ENCODE assay signal across 12 cellular contexts in the genomic region with DNA sequence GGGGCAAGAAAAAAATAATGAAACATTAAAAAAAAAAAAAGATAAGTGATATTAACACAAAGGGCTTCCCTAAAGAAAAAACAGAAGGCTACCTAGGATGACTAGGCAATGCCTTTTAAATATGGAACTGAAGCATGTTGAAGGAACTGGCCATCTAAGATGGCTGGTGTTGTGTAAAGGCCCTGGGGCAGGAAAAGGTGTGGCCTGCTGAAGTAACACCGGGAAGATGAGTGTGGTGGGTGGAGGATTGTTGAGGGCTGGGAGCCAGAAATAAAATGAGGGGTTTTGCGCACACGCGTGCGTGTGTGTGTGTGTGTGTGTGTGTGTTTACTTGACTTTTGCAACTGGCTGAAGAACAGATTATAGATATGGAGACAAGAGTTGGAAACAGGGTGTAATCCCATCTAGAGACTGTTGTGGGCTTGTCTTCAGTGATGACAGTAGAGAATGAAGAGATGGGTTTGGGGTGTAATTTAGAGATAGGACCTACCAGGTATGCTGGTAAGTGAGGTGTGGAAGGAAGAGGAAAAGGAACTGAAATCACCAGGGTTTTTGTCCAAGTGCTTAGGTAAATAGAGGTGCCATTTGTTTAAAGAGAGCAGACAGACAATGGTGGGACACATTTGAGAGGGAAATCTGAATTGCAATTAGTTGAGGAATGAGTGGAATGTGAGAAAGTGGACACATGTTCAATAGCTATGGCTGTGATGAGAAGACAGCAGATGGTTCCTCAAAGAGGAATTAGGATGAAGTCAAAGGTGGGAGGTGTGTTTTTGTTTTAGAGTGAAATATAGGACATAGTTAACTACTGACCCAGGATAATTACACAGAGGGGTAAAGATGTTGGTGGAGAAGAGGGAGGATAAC. TPM values are rescaled to one million over a fixed set of nuclear protein-coding genes. Genes with fewer than 3 reads are reported as not detected.
DNase-seq lines count a peak whose midpoint lies in the region; ATAC-seq, FAIRE-seq and TF ChIP-seq lines count a peak whose summit lies in the region.
"Had no signal": no experiment of that assay in that cellular context is flagged by ENCODE, and none has a peak within 500 bp of the region (broad histone marks: within the 10 kb centered on the region; RNA-seq: fewer than 3 reads in every experiment).

No MANE protein-coding gene starts in this region.

- H4K20me1 ChIP-seq in keratinocyte (ENCODE audit: control insufficient read depth, extremely low read depth, insufficient read depth, low read length), result peaks cover 10% of the 10 kb centered on the region

- H3K4me2 ChIP-seq in keratinocyte (ENCODE audit: control insufficient read depth, extremely low read depth, insufficient read depth, low read depth, low read length), result no peak overlapping the region
- H3K4me2 ChIP-seq: KMS-11 had no signal

- no peaks in the 10 kb centered on the region for H3K27me3 Mint-ChIP-seq in natural killer cell treated with Interleukin-12 subunit alpha and Interleukin-12 subunit beta and Interleukin-15 and Interleukin-18, amount 100 ng/mL, for 72 hours
- H3K27me3 Mint-ChIP-seq in natural killer cell (ENCODE audit: low read depth in 2 of 2) (no peaks in the 10 kb centered on the region), T-cell (no peaks in the 10 kb centered on the region)
- H3K27me3 Mint-ChIP-seq: brain had no signal

- peak overlapping the region; percentile 1 for H3K4me3 Mint-ChIP-seq in natural killer cell treated with Interleukin-12 subunit alpha and Interleukin-12 subunit beta and Interleukin-15 and Interleukin-18, amount 100 ng/mL, for 72 hours
- H3K4me3 Mint-ChIP-seq in natural killer cell (no peak overlapping the region), T-cell (peak overlapping the region in 1 of 3 donors; percentile 5)
- H3K4me3 Mint-ChIP-seq: brain had no signal

- peaks cover 39% of the 10 kb centered on the region for H3K36me3 Mint-ChIP-seq in natural killer cell treated with Interleukin-12 subunit alpha and Interleukin-12 subunit beta and Interleukin-15 and Interleukin-18, amount 100 ng/mL, for 72 hours
- H3K36me3 Mint-ChIP-seq in natural killer cell, result no peaks in the 10 kb centered on the region
- H3K36me3 Mint-ChIP-seq in T-cell, result peaks cover 64% of the 10 kb centered on the region

- H3K9me3 ChIP-seq in keratinocyte (ENCODE audit: control insufficient read depth, low read depth, low read length), result no peaks in the 10 kb centered on the region
- H3K9me3 ChIP-seq: HAP-1, mucosa of descending colon had no signal

- H3K9me3 Mint-ChIP-seq in natural killer cell treated with Interleukin-12 subunit alpha and Interleukin-12 subunit beta and Interleukin-15 and Interleukin-18, amount 100 ng/mL, for 72 hours, result no peaks in the 10 kb centered on the region
- H3K9me3 Mint-ChIP-seq in natural killer cell (no peaks in the 10 kb centered on the region), T-cell (no peaks in the 10 kb centered on the region)

- dilution Hi-C loops in keratinocyte (cut with MboI; ENCODE audit: extremely low pct_ligation_motif_present, low sequenced_read_pairs), result loop anchor here (25.0 kb wide), 1 partner anchor 105 kb away; no protein-coding TSS in a partner anchor

- H3K27ac Mint-ChIP-seq in natural killer cell treated with Interleukin-12 subunit alpha and Interleukin-12 subunit beta and Interleukin-15 and Interleukin-18, amount 100 ng/mL, for 72 hours, result peak overlapping the region; percentile 2 to 5
- peak overlapping the region in 1 of 2 donors; percentile 39 for H3K27ac Mint-ChIP-seq in natural killer cell
- peak overlapping the region; percentile 42 to 61 for H3K27ac Mint-ChIP-seq in T-cell

- no peak overlapping the region for H3K9ac ChIP-seq in keratinocyte (ENCODE audit: control insufficient read depth, extremely low read depth, insufficient read depth, low read length)
- H3K9ac ChIP-seq: KMS-11 had no signal

- no peak overlapping the region for H3K27ac ChIP-seq in keratinocyte (ENCODE audit: control insufficient read depth, insufficient read depth, low read length)
- H3K27ac ChIP-seq: KMS-11 had no signal

- H3K79me2 ChIP-seq in keratinocyte (ENCODE audit: control insufficient read depth, insufficient read depth, low read length), result peaks cover 80% of the 10 kb centered on the region

- ATAC-seq in natural killer cell treated with Interleukin-12 subunit alpha and Interleukin-12 subunit beta and Interleukin-15 and Interleukin-18, amount 100 ng/mL, for 72 hours, result no peak
- ATAC-seq in natural killer cell (no peak), T-cell (replicated peaks in 1 of 4) (no peak), GM21367 (IDR thresholded peaks at IDR 0.05; ENCODE audit: unreplicated experiment) (no peak), GM21515 (IDR thresholded peaks at IDR 0.05; ENCODE audit: unreplicated experiment) (no peak)
- ATAC-seq: mucosa of descending colon had no signal

- TF ChIP-seq CTCF in natural killer cell (IDR thresholded peaks at IDR 0.05) (no peak), keratinocyte (optimal IDR thresholded peaks at IDR 0.05 in 1 of 3, IDR thresholded peaks at IDR 0.05 in 1 of 3, conservative IDR thresholded peaks at IDR 0.05 in 1 of 3; ENCODE audit: extremely low read depth in 1 of 3, insufficient read depth in 2 of 3, low read length in 3 of 3) (no peak)

- no peak overlapping the region for H2AFZ ChIP-seq in keratinocyte (ENCODE audit: control insufficient read depth, low read length)

- H3K4me3 ChIP-seq in keratinocyte (ENCODE audit: control insufficient read depth in 2 of 3, extremely low read depth in 1 of 3, insufficient read depth in 2 of 3, low read depth in 1 of 3, low read length in 3 of 3), result no peak overlapping the region
- H3K4me3 ChIP-seq: HAP-1, mucosa of descending colon had no signal

- H3K36me3 ChIP-seq in keratinocyte (ENCODE audit: control insufficient read depth in 2 of 2, extremely low read depth in 1 of 2, insufficient read depth in 2 of 2, low read length in 2 of 2), result peaks cover 11 to 17% of the 10 kb centered on the region in 2 experiments

- no peaks in the 10 kb centered on the region for H3K27me3 ChIP-seq in keratinocyte (ENCODE audit: control insufficient read depth, extremely low read depth, insufficient read depth, low read length)

- peaks cover 4% of the 10 kb centered on the region for H3K4me1 ChIP-seq in keratinocyte (ENCODE audit: control insufficient read depth, extremely low read depth, insufficient read depth, low read length)

- CTCF ChIA-PET in T-cell (lab: Charles Lee), result no interaction called here

- peaks cover 41 to 57% of the 10 kb centered on the region in 2 donors for H3K4me1 Mint-ChIP-seq in natural killer cell treated with Interleukin-12 subunit alpha and Interleukin-12 subunit beta and Interleukin-15 and Interleukin-18, amount 100 ng/mL, for 72 hours (ENCODE audit: low read depth in 2 of 2)
- H3K4me1 Mint-ChIP-seq in natural killer cell, result peaks cover 57 to 59% of the 10 kb centered on the region in 2 donors
- H3K4me1 Mint-ChIP-seq in T-cell, result peaks cover 66 to 72% (median 66%) of the 10 kb centered on the region in 3 donors

- POLR2A ChIA-PET in T-cell (lab: Charles Lee), result no interaction called here

- FAIRE-seq in keratinocyte (lab: Jason Lieb, UNC), result peak; percentile 41

- no peak for DNase-seq in natural killer cell treated with Interleukin-12 subunit alpha and Interleukin-12 subunit beta and Interleukin-15 and Interleukin-18, amount 100 ng/mL, for 72 hours (ENCODE audit: low spot score)
- DNase-seq in natural killer cell (no peak), T-cell (no peak), keratinocyte (ENCODE audit: low read depth, low spot score) (no peak), NOMO-1 treated with DMSO at 0.1 percent for 48 hours (lab: John Stamatoyannopoulos, UW; ENCODE audit: unreplicated experiment) (no peak)
- no peak for DNase-seq in stimulated activated CD4-positive, alpha-beta T cell treated with anti-CD3 and anti-CD28 coated beads, Interleukin-4, amount 100 ng/mL, for 4 hours
- DNase-seq: mucosa of descending colon had no signal

- intact Hi-C loops in natural killer cell (cut with micrococcal nuclease), result no loop called here

- no peaks in the 10 kb centered on the region for H3K9me1 ChIP-seq in keratinocyte (ENCODE audit: control insufficient read depth, extremely low read depth, insufficient read depth, low read length)

RNA-seq across cellular contexts. Expression of a gene that starts 33.9 kb away (rescaled TPM):
- 10 to 100 TPM; 94.7 to 94.8 TPM for total RNA-seq in natural killer cell treated with Interleukin-12 subunit alpha and Interleukin-12 subunit beta and Interleukin-15 and Interleukin-18, amount 100 ng/mL, for 72 hours
- total RNA-seq in natural killer cell (100 to 1,000 TPM in 1 of 3 donors, 10 to 100 TPM in 2; 85.6 to 101 (median 92.6) TPM), T-cell (10 to 100 TPM; 55.0 to 68.4 (median 56.2) TPM)
- 141 to 253 TPM (median 168 TPM) in 3 replicates for polyA plus RNA-seq in keratinocyte
- 60.5 TPM for polyA plus RNA-seq in keratinocyte (2011; ENCODE audit: low read depth)
- 178 and 247 TPM in 2 replicates for polyA plus RNA-seq in keratinocyte (2011; cell fraction: cytosol; rRNA removed)
- polyA plus RNA-seq in keratinocyte (2011; cell fraction: nucleus; rRNA removed), result 110 and 116 TPM in 2 replicates
- polyA plus RNA-seq in keratinocyte (2012; ENCODE audit: low replicate concordance), result 81.0 and 118 TPM in 2 replicates
- polyA minus RNA-seq in keratinocyte, result 132 to 176 TPM (median 171 TPM) in 3 replicates
- 148 TPM for polyA minus RNA-seq in keratinocyte (2011; cell fraction: cytosol; rRNA and poly(A)+ RNA removed)
- 37.1 and 63.4 TPM in 2 replicates for polyA minus RNA-seq in keratinocyte (2011; cell fraction: nucleus; rRNA and poly(A)+ RNA removed)
